10 cellular contexts compared by ENCODE assay signal in the genomic region with DNA sequence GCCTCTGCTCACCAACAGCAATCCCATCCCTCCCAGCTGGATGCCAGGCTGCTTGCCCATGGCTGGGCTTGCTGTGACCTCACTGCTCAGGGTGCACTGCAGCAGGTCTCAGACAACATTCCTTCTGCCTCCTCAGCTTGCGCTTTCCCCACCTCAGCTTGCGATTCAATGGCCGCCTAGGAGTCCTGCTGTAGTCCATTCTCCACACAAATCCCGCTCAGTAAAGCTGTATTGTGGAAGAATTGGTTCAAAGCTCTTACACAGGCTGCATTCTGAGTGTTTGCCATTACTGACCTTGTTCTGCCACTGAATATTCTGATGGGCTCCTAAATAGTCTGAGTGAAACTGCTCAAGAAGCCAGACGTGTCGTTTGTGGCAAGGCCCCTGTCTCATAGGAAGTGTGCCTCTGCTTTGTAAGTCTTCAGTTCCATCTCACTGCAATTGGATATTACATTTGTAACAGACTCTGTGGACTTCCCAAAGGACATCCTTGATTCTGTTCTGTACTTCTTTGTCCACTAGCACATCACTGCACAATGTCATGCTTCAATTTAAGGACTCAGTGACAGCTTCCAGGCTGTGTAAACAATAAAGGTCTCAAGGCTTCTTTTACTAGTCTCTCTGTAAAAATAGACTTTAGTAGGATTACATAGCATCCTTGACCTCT. TPM values are rescaled to one million over a fixed set of nuclear protein-coding genes. Genes with fewer than 3 reads are reported as not detected.
DNase-seq lines count a peak whose midpoint lies in the region; ATAC-seq and TF ChIP-seq lines count a peak whose summit lies in the region.
"Had no signal": no experiment of that assay in that cellular context is flagged by ENCODE, and none has a peak within 500 bp of the region (broad histone marks: within the 10 kb centered on the region; RNA-seq: fewer than 3 reads in every experiment).

No MANE protein-coding gene starts in this region.

- no peaks in the 10 kb centered on the region for H3K9me3 Mint-ChIP-seq in CD4-positive, alpha-beta T cell
- H3K9me3 Mint-ChIP-seq: naive B cell had no signal

- peak; percentile 4 for DNase-seq in DMS53 (lab: John Stamatoyannopoulos, UW)
- DNase-seq in DMS53 treated with DMSO at 0.1 percent for 48 hours (lab: John Stamatoyannopoulos, UW; ENCODE audit: unreplicated experiment) = no peak
- DNase-seq in SK-N-MC (ENCODE audit: low read depth, low spot score) = no peak
- DNase-seq in hepatic stellate cell (ENCODE audit: low spot score) = peak; percentile 11
- no peak for DNase-seq in CD4-positive, alpha-beta T cell
- DNase-seq in stimulated activated CD4-positive, alpha-beta T cell treated with anti-CD3 and anti-CD28 coated beads, Interleukin-15, amount 100 ng/mL, for 24 hours = no peak
- DNase-seq: naive B cell had no signal

- H3K27ac Mint-ChIP-seq in CD4-positive, alpha-beta T cell = no peak overlapping the region

- POLR2A ChIA-PET in CD4-positive, alpha-beta T cell (lab: Charles Lee) = interaction anchor here (0.6 kb wide), 1 partner anchor 1907 kb away, joined by 4 read pairs; no protein-coding TSS in a partner anchor

- H3K36me3 ChIP-seq in SK-N-MC (ENCODE audit: insufficient read depth, low read length) (peaks cover 17% of the 10 kb centered on the region), stomach smooth muscle (ENCODE audit: control insufficient read depth in 2 of 2, insufficient read depth in 2 of 2, low read length in 2 of 2) (no peaks in the 10 kb centered on the region)

- H3K4me3 ChIP-seq in SK-N-MC (no peak overlapping the region), stomach smooth muscle (ENCODE audit: low read length in 2 of 2) (peak overlapping the region in 1 of 2 donors; percentile 40)

- TF ChIP-seq CTCF in CD4-positive, alpha-beta T cell (IDR thresholded peaks at IDR 0.05) = no peak

- no peaks in the 10 kb centered on the region for H3K36me3 Mint-ChIP-seq in CD4-positive, alpha-beta T cell (ENCODE audit: low read depth)
- H3K36me3 Mint-ChIP-seq: naive B cell had no signal

- no peaks in the 10 kb centered on the region for H3K27me3 Mint-ChIP-seq in CD4-positive, alpha-beta T cell
- H3K27me3 Mint-ChIP-seq: naive B cell had no signal

- CTCF ChIA-PET in CD4-positive, alpha-beta T cell (lab: Charles Lee) = no interaction called here

- peaks cover 17% of the 10 kb centered on the region for H3K4me1 Mint-ChIP-seq in CD4-positive, alpha-beta T cell (ENCODE audit: low read depth)

- peaks cover 6% of the 10 kb centered on the region for H3K4me1 ChIP-seq in stomach smooth muscle (ENCODE audit: control insufficient read depth, insufficient read depth, low read length)

- no peak for ATAC-seq in CD4-positive, alpha-beta T cell (ENCODE audit: poor library complexity)
- no peak for ATAC-seq in GM19467 (IDR thresholded peaks at IDR 0.05; ENCODE audit: unreplicated experiment)

- H3K27me3 ChIP-seq in stomach smooth muscle (ENCODE audit: control insufficient read depth in 1 of 2, insufficient read depth in 2 of 2, low read length in 2 of 2) = no peaks in the 10 kb centered on the region
- no peaks in the 10 kb centered on the region for H3K27me3 ChIP-seq in CD4-positive, alpha-beta T cell (ENCODE audit: control insufficient read depth, insufficient read depth, low read length)

- H3K27ac ChIP-seq in SK-N-MC = peak overlapping the region; percentile 43
- peak overlapping the region; percentile 26 for H3K27ac ChIP-seq in stomach smooth muscle (ENCODE audit: low read length)
- H3K27ac ChIP-seq in CD4-positive, alpha-beta T cell (ENCODE audit: low read depth, low read length) = no peak overlapping the region
- H3K27ac ChIP-seq: 22Rv1 had no signal

- intact Hi-C loops in CD4-positive, alpha-beta T cell (cut with DNase I, micrococcal nuclease) = loop anchor here in 1 of 2 experiments (5.0 kb wide), 3 partner anchors 200 to 545 kb away; no protein-coding TSS in a partner anchor

- H3K4me3 Mint-ChIP-seq in CD4-positive, alpha-beta T cell = no peak overlapping the region
- H3K4me3 Mint-ChIP-seq: naive B cell had no signal

- H3K9me3 ChIP-seq in SK-N-MC (ENCODE audit: low read depth, low read length) (no peaks in the 10 kb centered on the region), stomach smooth muscle (ENCODE audit: control insufficient read depth in 2 of 2, low read length in 2 of 2) (no peaks in the 10 kb centered on the region)
- no peaks in the 10 kb centered on the region for H3K9me3 ChIP-seq in CD4-positive, alpha-beta T cell (ENCODE audit: control insufficient read depth, low read length)

- H3K9ac ChIP-seq in SK-N-MC (ENCODE audit: insufficient read length) (no peak overlapping the region), stomach smooth muscle (ENCODE audit: low read length in 2 of 2) (peak overlapping the region in 1 of 2 donors; percentile 23)

RNA-seq across cellular contexts. Expression of gene KATNAL1, which starts 49.8 kb away (rescaled TPM):
- total RNA-seq in CD4-positive, alpha-beta T cell = 1 to 10 TPM; 3.3 to 3.4 TPM

Comparison
In these comparisons a context has a peak if more than half of its experiments do, and no peak if none do; other contexts are left out.
1. DNase-seq: peak in DMS53 (single experiment) and hepatic stellate cell (single experiment); none in DMS53 treated with DMSO at 0.1 percent for 48 hours (single experiment), SK-N-MC (single experiment), CD4-positive, alpha-beta T cell (0 of 10) and stimulated activated CD4-positive, alpha-beta T cell treated with anti-CD3 and anti-CD28 coated beads, Interleukin-15, amount 100 ng/mL, for 24 hours (single experiment).